30 cellular contexts compared by ENCODE assay signal in the genomic region with DNA sequence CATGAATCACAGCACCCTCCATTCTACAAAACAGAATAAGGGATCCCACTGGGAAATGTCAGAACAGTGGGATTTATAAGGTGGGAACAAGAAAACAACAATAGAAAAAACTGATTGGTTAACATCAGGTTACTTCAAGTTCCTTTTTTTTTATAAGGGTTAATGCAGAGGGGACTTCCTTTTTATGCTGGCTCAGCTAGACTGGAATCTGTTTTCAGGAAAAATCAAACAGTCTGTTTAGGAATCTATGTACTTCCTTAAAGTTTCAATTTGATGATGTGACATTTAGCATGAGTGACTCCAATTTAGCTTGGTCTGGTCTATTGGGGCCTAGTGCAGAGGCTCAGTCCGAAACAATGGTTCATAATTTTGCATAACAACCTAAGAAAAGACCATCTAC.
"Had no signal": no experiment of that assay in that cellular context is flagged by ENCODE, and none has a peak within 500 bp of the region (broad histone marks: within the 10 kb centered on the region; RNA-seq: fewer than 3 reads in every experiment).

No MANE protein-coding gene starts in this region.

- H3K4me1 Mint-ChIP-seq: activated CD4-positive, alpha-beta T cell treated with anti-CD3 and anti-CD28 coated beads for 36 hours; activated CD4-positive, alpha-beta T cell treated with anti-CD3 and anti-CD28 coated beads, Interleukin-2, amount 10 ng/mL, durations not matched to agents 24 days and 14 days; activated CD8-positive, alpha-beta memory T cell treated with anti-CD3 and anti-CD28 coated beads, Interleukin-2, amount 10 ng/mL, durations not matched to agents 7 days and 5 days; activated naive CD4-positive, alpha-beta T cell treated with anti-CD3 and anti-CD28 coated beads, Interleukin-2, amount 10 ng/mL, durations not matched to agents 7 days and 5 days; activated naive CD8-positive, alpha-beta T cell treated with anti-CD3 and anti-CD28 coated beads, Interleukin-2, amount 10 ng/mL, durations not matched to agents 7 days and 5 days had no signal

- DNase-seq: activated CD4-positive, alpha-beta memory T cell treated with anti-CD3 and anti-CD28 coated beads for 36 hours; activated CD4-positive, alpha-beta T cell treated with anti-CD3 and anti-CD28 coated beads for 36 hours; activated CD4-positive, alpha-beta T cell treated with anti-CD3 and anti-CD28 coated beads, Interleukin-2, amount 10 ng/mL, durations not matched to agents 24 days and 14 days; activated CD4-positive, CD25-positive, alpha-beta regulatory T cell; activated CD4-positive, CD25-positive, alpha-beta regulatory T cell treated with anti-CD3 and anti-CD28 coated beads, Interleukin-2, amount 50 U/mL, for 72 hours; activated CD8-positive, alpha-beta memory T cell treated with anti-CD3 and anti-CD28 coated beads, Interleukin-2, amount 10 ng/mL, durations not matched to agents 7 days and 5 days; activated CD8-positive, alpha-beta memory T cell treated with anti-CD3 and anti-CD28 coated beads, Interleukin-2, amount 50 U/mL, for 4 hours; activated CD8-positive, alpha-beta T cell treated with anti-CD3 and anti-CD28 coated beads, Interleukin-2, amount 10 ng/mL, durations not matched to agents 7 days and 5 days; activated gamma-delta T cell; activated naive CD4-positive, alpha-beta T cell; activated naive CD4-positive, alpha-beta T cell treated with anti-CD3 and anti-CD28 coated beads, Interleukin-2, amount 10 ng/mL, durations not matched to agents 7 days and 5 days; activated naive CD8-positive, alpha-beta T cell treated with anti-CD3 and anti-CD28 coated beads, Interleukin-2, amount 10 ng/mL, durations not matched to agents 7 days and 5 days; activated T-cell treated with anti-CD3 and anti-CD28 coated beads, Interleukin-2, amount 50 U/mL, for 1 hour; activated T-cell treated with anti-CD3 and anti-CD28 coated beads, Interleukin-2, amount 50 U/mL, for 48 hours; anterior cingulate cortex; body of pancreas; central memory CD4-positive, alpha-beta T cell; cerebellar nuclear complex; colonic mucosa; effector CD8-positive, alpha-beta T cell; esophagus squamous epithelium; foreskin melanocyte; head of caudate nucleus; T-helper 2 cell had no signal

- FAIRE-seq: endometrium, endothelial cell of umbilical vein had no signal

- H3K36me3 Mint-ChIP-seq: activated CD4-positive, alpha-beta memory T cell treated with anti-CD3 and anti-CD28 coated beads for 36 hours; activated CD8-positive, alpha-beta memory T cell treated with anti-CD3 and anti-CD28 coated beads, Interleukin-2, amount 10 ng/mL, durations not matched to agents 7 days and 5 days; activated naive CD4-positive, alpha-beta T cell treated with anti-CD3 and anti-CD28 coated beads, Interleukin-2, amount 10 ng/mL, durations not matched to agents 7 days and 5 days; activated naive CD4-positive, alpha-beta T cell treated with anti-CD3 and anti-CD28 coated beads, Interleukin-2, amount 50 U/mL, for 72 hours; activated naive CD8-positive, alpha-beta T cell treated with anti-CD3 and anti-CD28 coated beads, Interleukin-2, amount 10 ng/mL, durations not matched to agents 7 days and 5 days had no signal

- H3K27me3 Mint-ChIP-seq: activated CD4-positive, alpha-beta memory T cell treated with anti-CD3 and anti-CD28 coated beads for 36 hours; activated CD4-positive, alpha-beta T cell treated with anti-CD3 and anti-CD28 coated beads, Interleukin-2, amount 10 ng/mL, durations not matched to agents 24 days and 14 days; activated CD8-positive, alpha-beta memory T cell treated with anti-CD3 and anti-CD28 coated beads, Interleukin-2, amount 10 ng/mL, durations not matched to agents 7 days and 5 days; activated naive CD4-positive, alpha-beta T cell treated with anti-CD3 and anti-CD28 coated beads, Interleukin-2, amount 10 ng/mL, durations not matched to agents 7 days and 5 days had no signal

- H3K4me3 ChIP-seq: body of pancreas, breast epithelium, cardiac muscle cell, colonic mucosa, esophagus squamous epithelium had no signal

- H3K4me1 ChIP-seq: body of pancreas, breast epithelium, colonic mucosa, esophagus squamous epithelium had no signal

- H3K9me3 Mint-ChIP-seq: activated CD4-positive, alpha-beta T cell treated with anti-CD3 and anti-CD28 coated beads, Interleukin-2, amount 10 ng/mL, durations not matched to agents 24 days and 14 days; activated naive CD4-positive, alpha-beta T cell treated with anti-CD3 and anti-CD28 coated beads, Interleukin-2, amount 10 ng/mL, durations not matched to agents 7 days and 5 days; activated naive CD4-positive, alpha-beta T cell treated with anti-CD3 and anti-CD28 coated beads, Interleukin-2, amount 50 U/mL, for 72 hours; activated naive CD8-positive, alpha-beta T cell treated with anti-CD3 and anti-CD28 coated beads, Interleukin-2, amount 10 ng/mL, durations not matched to agents 7 days and 5 days had no signal

- H3K4me3 Mint-ChIP-seq: activated CD4-positive, alpha-beta memory T cell treated with anti-CD3 and anti-CD28 coated beads for 36 hours; activated CD4-positive, alpha-beta T cell treated with anti-CD3 and anti-CD28 coated beads for 36 hours; activated CD4-positive, alpha-beta T cell treated with anti-CD3 and anti-CD28 coated beads, Interleukin-2, amount 10 ng/mL, durations not matched to agents 24 days and 14 days; activated CD8-positive, alpha-beta memory T cell treated with anti-CD3 and anti-CD28 coated beads, Interleukin-2, amount 10 ng/mL, durations not matched to agents 7 days and 5 days; activated CD8-positive, alpha-beta T cell treated with anti-CD3 and anti-CD28 coated beads, Interleukin-2, amount 10 ng/mL, durations not matched to agents 7 days and 5 days; activated naive CD4-positive, alpha-beta T cell treated with anti-CD3 and anti-CD28 coated beads, Interleukin-2, amount 10 ng/mL, durations not matched to agents 7 days and 5 days; activated naive CD8-positive, alpha-beta T cell treated with anti-CD3 and anti-CD28 coated beads, Interleukin-2, amount 10 ng/mL, durations not matched to agents 7 days and 5 days had no signal

- H3K27ac Mint-ChIP-seq: activated CD4-positive, alpha-beta memory T cell treated with anti-CD3 and anti-CD28 coated beads for 36 hours; activated CD4-positive, alpha-beta T cell treated with anti-CD3 and anti-CD28 coated beads for 36 hours; activated CD4-positive, alpha-beta T cell treated with anti-CD3 and anti-CD28 coated beads, Interleukin-2, amount 10 ng/mL, durations not matched to agents 24 days and 14 days; activated CD8-positive, alpha-beta memory T cell treated with anti-CD3 and anti-CD28 coated beads, Interleukin-2, amount 10 ng/mL, durations not matched to agents 7 days and 5 days; activated CD8-positive, alpha-beta T cell treated with anti-CD3 and anti-CD28 coated beads, Interleukin-2, amount 10 ng/mL, durations not matched to agents 7 days and 5 days; activated naive CD4-positive, alpha-beta T cell treated with anti-CD3 and anti-CD28 coated beads, Interleukin-2, amount 10 ng/mL, durations not matched to agents 7 days and 5 days; activated naive CD4-positive, alpha-beta T cell treated with anti-CD3 and anti-CD28 coated beads, Interleukin-2, amount 50 U/mL, for 72 hours; activated naive CD8-positive, alpha-beta T cell treated with anti-CD3 and anti-CD28 coated beads, Interleukin-2, amount 10 ng/mL, durations not matched to agents 7 days and 5 days had no signal

- H3K9me3 ChIP-seq: body of pancreas, breast epithelium, colonic mucosa, esophagus squamous epithelium had no signal

- H3K36me3 ChIP-seq: breast epithelium, cardiac muscle cell, colonic mucosa, esophagus squamous epithelium had no signal

- H3K27me3 ChIP-seq: body of pancreas, breast epithelium, cardiac muscle cell, colonic mucosa, esophagus squamous epithelium had no signal

- H3K27ac ChIP-seq: body of pancreas, breast epithelium, cardiac muscle cell, colonic mucosa, epithelial cell of prostate, esophagus squamous epithelium had no signal

- ATAC-seq: activated CD4-positive, alpha-beta T cell treated with anti-CD3 and anti-CD28 coated beads for 36 hours; activated CD8-positive, alpha-beta memory T cell treated with anti-CD3 and anti-CD28 coated beads, Interleukin-2, amount 10 ng/mL, durations not matched to agents 7 days and 5 days; activated CD8-positive, alpha-beta T cell treated with anti-CD3 and anti-CD28 coated beads, Interleukin-2, amount 10 ng/mL, durations not matched to agents 7 days and 5 days; activated naive CD4-positive, alpha-beta T cell treated with anti-CD3 and anti-CD28 coated beads, Interleukin-2, amount 50 U/mL, for 72 hours; body of pancreas had no signal
